8 cellular contexts compared by ENCODE assay signal in genomic region chr5:169701910-169702451, GRCh38.
DNase-seq lines count a peak whose midpoint lies in the region; ATAC-seq, FAIRE-seq and TF ChIP-seq lines count a peak whose summit lies in the region.

No MANE protein-coding gene starts in this region.

- H3K27me3 Mint-ChIP-seq in activated naive CD4-positive, alpha-beta T cell treated with anti-CD3 and anti-CD28 coated beads, Interleukin-2, amount 50 U/mL, for 24 hours, result no peaks in the 10 kb centered on the region

- H3K27ac Mint-ChIP-seq in activated naive CD4-positive, alpha-beta T cell treated with anti-CD3 and anti-CD28 coated beads, Interleukin-2, amount 50 U/mL, for 24 hours, result peak overlapping the region; percentile 36

- no peak overlapping the region for H3K27ac ChIP-seq in testis

- no peak for DNase-seq in activated naive CD4-positive, alpha-beta T cell treated with anti-CD3 and anti-CD28 coated beads, Interleukin-2, amount 50 U/mL, for 16 hours
- DNase-seq in RCC 7860 (ENCODE audit: low spot score) (peak; percentile 39), foreskin fibroblast (peak; percentile 38 to 78), testis (no peak), T1000 (lab: John Stamatoyannopoulos, UW) (no peak)

- peaks cover 5% of the 10 kb centered on the region for H3K4me1 Mint-ChIP-seq in activated naive CD4-positive, alpha-beta T cell treated with anti-CD3 and anti-CD28 coated beads, Interleukin-2, amount 50 U/mL, for 24 hours

- no peak for FAIRE-seq in RCC 7860 (lab: Jason Lieb, UNC)

- peaks cover 31% of the 10 kb centered on the region for H3K36me3 Mint-ChIP-seq in activated naive CD4-positive, alpha-beta T cell treated with anti-CD3 and anti-CD28 coated beads, Interleukin-2, amount 50 U/mL, for 24 hours

- no peaks in the 10 kb centered on the region for H3K4me1 ChIP-seq in testis

- H3K27me3 ChIP-seq in testis, result no peaks in the 10 kb centered on the region

- H3K36me3 ChIP-seq in testis (ENCODE audit: low read depth, missing control alignments), result no peaks in the 10 kb centered on the region

- ATAC-seq in HG02840 (IDR thresholded peaks at IDR 0.05; ENCODE audit: low FRiP score, unreplicated experiment), result no peak
- ATAC-seq in GM21529 (IDR thresholded peaks at IDR 0.05; ENCODE audit: unreplicated experiment), result no peak

- TF ChIP-seq CTCF in foreskin fibroblast (IDR thresholded peaks at IDR 0.05; ENCODE audit: low read depth, low read length) (peak; percentile 59), testis (IDR thresholded peaks at IDR 0.05) (peak in 2 of 3 experiments; percentile 43 to 45)

- WGBS in testis, 2 donors, result 61 to 64% methylated on average over 8 of the region's 8 CpGs

- intact Hi-C loops in testis (cut with DNase I; ENCODE audit: low total_unique reads), result loop anchor here (5.0 kb wide), 1 partner anchor 280 kb away; the partner anchor contains the start of gene INSYN2B

- H3K9me3 Mint-ChIP-seq in activated naive CD4-positive, alpha-beta T cell treated with anti-CD3 and anti-CD28 coated beads, Interleukin-2, amount 50 U/mL, for 24 hours, result no peaks in the 10 kb centered on the region

- H3K9me3 ChIP-seq in testis, result no peaks in the 10 kb centered on the region

- H3K4me3 ChIP-seq in foreskin fibroblast (ENCODE audit: low read depth in 1 of 2, low read length in 2 of 2), result no peak overlapping the region
- no peak overlapping the region for H3K4me3 ChIP-seq in testis

- no peak overlapping the region for H3K4me3 Mint-ChIP-seq in activated naive CD4-positive, alpha-beta T cell treated with anti-CD3 and anti-CD28 coated beads, Interleukin-2, amount 50 U/mL, for 24 hours

- TF ChIP-seq POLR2A in testis (IDR thresholded peaks at IDR 0.05), result no peak

Comparison
In these comparisons a context has a peak if more than half of its experiments do, and no peak if none do; other contexts are left out.
1. DNase-seq: peak in RCC 7860 (single experiment) and foreskin fibroblast (2 of 2); none in activated naive CD4-positive, alpha-beta T cell treated with anti-CD3 and anti-CD28 coated beads, Interleukin-2, amount 50 U/mL, for 16 hours (single experiment), testis (single experiment) and T1000 (single experiment).